In the genomic region with DNA sequence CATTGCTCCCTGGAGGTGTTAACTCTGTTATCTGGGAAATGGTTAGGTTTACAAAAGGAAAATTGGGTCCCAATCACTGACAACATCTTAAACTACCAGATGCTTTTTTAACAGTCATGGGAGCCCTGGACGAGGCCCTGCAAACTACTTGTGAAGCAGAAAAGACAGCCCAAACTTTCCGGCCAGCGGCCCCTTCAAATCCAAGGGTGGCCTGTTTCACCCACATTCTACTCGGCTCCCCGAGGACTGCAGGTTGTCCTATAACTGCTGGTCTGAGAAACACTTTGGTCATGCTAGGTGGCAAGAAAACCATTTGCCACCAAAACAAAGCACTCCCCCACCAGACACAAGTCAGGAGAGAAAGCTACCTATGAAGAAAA, we compare ENCODE assay signal across 22 cellular contexts. TPM values are rescaled to one million over a fixed set of nuclear protein-coding genes. Genes with fewer than 3 reads are reported as not detected.
DNase-seq lines count a peak whose midpoint lies in the region; ATAC-seq, FAIRE-seq and TF ChIP-seq lines count a peak whose summit lies in the region.
"Had no signal": no experiment of that assay in that cellular context is flagged by ENCODE, and none has a peak within 500 bp of the region (broad histone marks: within the 10 kb centered on the region; RNA-seq: fewer than 3 reads in every experiment).

No MANE protein-coding gene starts in this region.

- no peak for TF ChIP-seq CTCF in CD4-positive, alpha-beta T cell (IDR thresholded peaks at IDR 0.05)
- TF ChIP-seq CTCF in OCI-LY3 (IDR thresholded peaks at IDR 0.05; ENCODE audit: low read depth, low read length) (no peak), kidney (IDR thresholded peaks at IDR 0.05; ENCODE audit: borderline replicate concordance, extremely low read depth, insufficient read depth) (no peak), parathyroid adenoma (IDR thresholded peaks at IDR 0.05) (no peak)

- peaks cover 49% of the 10 kb centered on the region for H3K36me3 Mint-ChIP-seq in CD4-positive, alpha-beta T cell (ENCODE audit: low read depth)

- H2AFZ ChIP-seq in OCI-LY3 (ENCODE audit: low read depth, low read length) (no peak overlapping the region), parathyroid adenoma (no peak overlapping the region)

- peak overlapping the region; percentile 66 for H3K27ac Mint-ChIP-seq in CD4-positive, alpha-beta T cell

- peaks cover 4% of the 10 kb centered on the region for H4K20me1 ChIP-seq in OCI-LY3 (ENCODE audit: insufficient read depth, low read length)

- no peak for DNase-seq in CD4-positive, alpha-beta T cell
- peak; percentile 45 for DNase-seq in kidney
- no peak for DNase-seq in SK-N-DZ (ENCODE audit: low spot score)
- no peak for DNase-seq in small intestine
- no peak for DNase-seq in iPS-NIHi7 (ENCODE audit: extremely low spot score)
- DNase-seq: activated CD4-positive, alpha-beta T cell treated with anti-CD3 and anti-CD28 coated beads, Interleukin-2, amount 50 U/mL, for 48 hours; activated T-cell treated with anti-CD3 and anti-CD28 coated beads for 4 hours; COR-L47; DND-41; GOT3; left ventricle myocardium superior; NCI-H187 treated with DMSO at 0.1 percent for 48 hours; SIG-M5; stimulated activated CD4-positive, alpha-beta T cell treated with anti-CD3 and anti-CD28 coated beads, Interleukin-2, amount 100 ng/mL, for 24 hours; stimulated activated naive CD4-positive, alpha-beta T cell treated with Interleukin-2 at 50 U/mL for 16 hours; T-helper 1 cell; tibial artery; WERI-Rb-1 had no signal

- POLR2A ChIA-PET in CD4-positive, alpha-beta T cell (lab: Charles Lee) = no interaction called here

- H3K36me3 ChIP-seq in OCI-LY3 (replicated peaks; ENCODE audit: low read depth, low read length) (peaks cover 4% of the 10 kb centered on the region), kidney (ENCODE audit: control insufficient read depth in 1 of 2, insufficient read depth in 2 of 2, low read length in 2 of 2) (peaks cover 5 to 15% of the 10 kb centered on the region in 2 donors), parathyroid adenoma (ENCODE audit: control insufficient read depth, insufficient read depth, low read length) (no peaks in the 10 kb centered on the region), small intestine (ENCODE audit: control insufficient read depth in 2 of 2, insufficient read depth in 2 of 2, low read length in 2 of 2) (no peaks in the 10 kb centered on the region)

- H3K4me2 ChIP-seq in OCI-LY3 (ENCODE audit: low read length) (peak overlapping the region; percentile 96), parathyroid adenoma (ENCODE audit: low read length) (no peak overlapping the region)

- FAIRE-seq in kidney (lab: Jason Lieb, UNC) (no peak), small intestine (lab: Jason Lieb, UNC) (no peak)

- no peak overlapping the region for H3K4me3 Mint-ChIP-seq in CD4-positive, alpha-beta T cell

- H3K9me3 Mint-ChIP-seq in CD4-positive, alpha-beta T cell = no peaks in the 10 kb centered on the region
- H3K9me3 Mint-ChIP-seq: activated naive CD4-positive, alpha-beta T cell treated with anti-CD3 and anti-CD28 coated beads, Interleukin-2, amount 50 U/mL, for 72 hours had no signal

- H3K9me3 ChIP-seq in CD4-positive, alpha-beta T cell (ENCODE audit: control insufficient read depth, low read length) = no peaks in the 10 kb centered on the region
- no peaks in the 10 kb centered on the region for H3K9me3 ChIP-seq in OCI-LY3 (ENCODE audit: insufficient read depth, low read length)
- no peaks in the 10 kb centered on the region for H3K9me3 ChIP-seq in kidney (ENCODE audit: control insufficient read depth in 1 of 2, low read length in 2 of 2)
- H3K9me3 ChIP-seq in parathyroid adenoma (ENCODE audit: control insufficient read depth, low read length) = no peaks in the 10 kb centered on the region
- H3K9me3 ChIP-seq in small intestine (ENCODE audit: control insufficient read depth, low read depth) = no peaks in the 10 kb centered on the region
- H3K9me3 ChIP-seq: tibial artery had no signal

- H3K79me2 ChIP-seq in OCI-LY3 (ENCODE audit: low read length) (peaks cover 52% of the 10 kb centered on the region), parathyroid adenoma (peaks cover 47% of the 10 kb centered on the region)

- H3K9ac ChIP-seq in OCI-LY3 (ENCODE audit: low read length) (peak overlapping the region; percentile 59; the same call in 1 of the 2 replicates), kidney (ENCODE audit: low read length in 2 of 2) (peak overlapping the region in 1 of 2 donors; percentile 15), parathyroid adenoma (no peak overlapping the region)

- H3K4me1 Mint-ChIP-seq in CD4-positive, alpha-beta T cell (ENCODE audit: low read depth) = peaks cover 26% of the 10 kb centered on the region

- H3K4me1 ChIP-seq in OCI-LY3 (ENCODE audit: low read length) (peaks cover 27% of the 10 kb centered on the region), kidney (ENCODE audit: control insufficient read depth in 1 of 2, insufficient read depth in 1 of 2, low read depth in 1 of 2, low read length in 2 of 2) (peaks cover 14 to 27% of the 10 kb centered on the region in 2 donors), parathyroid adenoma (peaks cover 18% of the 10 kb centered on the region), small intestine (ENCODE audit: control insufficient read depth in 2 of 2, insufficient read depth in 1 of 2, low read depth in 1 of 2, low read length in 1 of 2) (peaks cover 0 to 7% of the 10 kb centered on the region in 2 donors)

- H3K27ac ChIP-seq in CD4-positive, alpha-beta T cell (ENCODE audit: low read depth, low read length) = no peak overlapping the region
- H3K27ac ChIP-seq in OCI-LY3 (ENCODE audit: low read length) (peak overlapping the region; percentile 90), kidney (ENCODE audit: low read depth in 2 of 2, low read length in 2 of 2) (peak overlapping the region; percentile 36 to 47), parathyroid adenoma (peak overlapping the region; percentile 15), small intestine (ENCODE audit: low read depth in 1 of 2, low read length in 1 of 2) (peak overlapping the region in 1 of 2 donors; percentile 81)
- H3K27ac ChIP-seq: tibial artery, WERI-Rb-1 had no signal

- CTCF ChIA-PET in CD4-positive, alpha-beta T cell (lab: Charles Lee) = no interaction called here

- H3K27me3 Mint-ChIP-seq in CD4-positive, alpha-beta T cell = peaks cover 7% of the 10 kb centered on the region

- intact Hi-C loops in CD4-positive, alpha-beta T cell (cut with DNase I, micrococcal nuclease) = loop anchor here in 1 of 2 experiments (2.0 to 5.0 kb wide), 2 partner anchors 49 to 215 kb away; no protein-coding TSS in a partner anchor
- intact Hi-C loops in kidney (cut with DNase I) = no loop called here

- H3K27me3 ChIP-seq in CD4-positive, alpha-beta T cell (ENCODE audit: control insufficient read depth, insufficient read depth, low read length) = no peaks in the 10 kb centered on the region
- H3K27me3 ChIP-seq in OCI-LY3 (ENCODE audit: low read depth, low read length) = no peaks in the 10 kb centered on the region
- no peaks in the 10 kb centered on the region for H3K27me3 ChIP-seq in parathyroid adenoma (ENCODE audit: control insufficient read depth, insufficient read depth, low read length)
- no peaks in the 10 kb centered on the region for H3K27me3 ChIP-seq in small intestine (ENCODE audit: control insufficient read depth in 2 of 2, insufficient read depth in 2 of 2, low read length in 2 of 2)
- H3K27me3 ChIP-seq: tibial artery had no signal

- WGBS in small intestine, 3 donors = 92 to 95% (median 94%) methylated on average over 5 of the region's 5 CpGs

- H3K4me3 ChIP-seq in OCI-LY3 (ENCODE audit: low read length) = peak overlapping the region; percentile 50
- H3K4me3 ChIP-seq in kidney (ENCODE audit: low read length in 2 of 2) = peak overlapping the region in 1 of 2 donors; percentile 22
- no peak overlapping the region for H3K4me3 ChIP-seq in parathyroid adenoma (ENCODE audit: low read depth, low read length)
- H3K4me3 ChIP-seq in small intestine (ENCODE audit: low read depth in 1 of 2, low read length in 2 of 2) = no peak overlapping the region
- H3K4me3 ChIP-seq: tibial artery had no signal

- no peak for ATAC-seq in CD4-positive, alpha-beta T cell (ENCODE audit: poor library complexity)
- ATAC-seq in GM18867 (IDR thresholded peaks at IDR 0.05; ENCODE audit: unreplicated experiment) = no peak
- ATAC-seq: activated naive CD4-positive, alpha-beta T cell treated with anti-CD3 and anti-CD28 coated beads, Interleukin-2, amount 50 U/mL, for 72 hours; left ventricle myocardium superior had no signal

RNA-seq across cellular contexts. Expression of gene TUBGCP2, which starts 2.6 kb away (rescaled TPM):
- 10 to 100 TPM; 89.3 to 94.2 TPM for total RNA-seq in CD4-positive, alpha-beta T cell
- 61.4 TPM for total RNA-seq in kidney
- 93.3 TPM for polyA plus RNA-seq in kidney (ENCODE audit: insufficient read depth, low read depth, low replicate concordance)
- 37.0 and 39.5 TPM in 2 replicates for polyA plus RNA-seq in SK-N-DZ (2014; cell fraction: cytosol; rRNA removed)
- 75.6 and 78.8 TPM in 2 replicates for polyA plus RNA-seq in SK-N-DZ (2014; cell fraction: nucleus; rRNA removed)
- polyA plus RNA-seq in small intestine = 100 to 1,000 TPM in 2 of 3 donors, 10 to 100 TPM in 1; 43.1 to 173 (median 126) TPM

RNA-seq across cellular contexts. Expression of gene ZNF511, which starts 2.6 kb away (rescaled TPM):
- 10 to 100 TPM; 38.1 to 40.9 TPM for total RNA-seq in CD4-positive, alpha-beta T cell
- total RNA-seq in kidney = 35.6 TPM
- polyA plus RNA-seq in kidney (ENCODE audit: insufficient read depth, low read depth, low replicate concordance) (50.7 TPM), small intestine (10 to 100 TPM; 43.8 to 61.5 (median 53.9) TPM)
- 70.5 and 76.0 TPM in 2 replicates for polyA plus RNA-seq in SK-N-DZ (2014; cell fraction: cytosol; rRNA removed)
- polyA plus RNA-seq in SK-N-DZ (2014; cell fraction: nucleus; rRNA removed) = 86.7 and 89.6 TPM in 2 replicates

RNA-seq across cellular contexts. Expression of gene ADAM8, which starts 29.4 kb away (rescaled TPM):
- 10 to 100 TPM; 95.6 to 95.9 TPM for total RNA-seq in CD4-positive, alpha-beta T cell
- 16.6 TPM for total RNA-seq in kidney
- polyA plus RNA-seq in kidney (ENCODE audit: insufficient read depth, low read depth, low replicate concordance) (3.4 TPM), small intestine (1 to 10 TPM in 2 of 3 donors, under 1 TPM in 1; 0.67 to 2.5 (median 1.6) TPM)
- 0.31 and 0.51 TPM in 2 replicates for polyA plus RNA-seq in SK-N-DZ (2014; cell fraction: cytosol; rRNA removed)
- polyA plus RNA-seq in SK-N-DZ (2014; cell fraction: nucleus; rRNA removed) = 2.9 and 5.3 TPM in 2 replicates

RNA-seq across cellular contexts. Expression of gene CALY, which starts 30.6 kb away (rescaled TPM):
- total RNA-seq in CD4-positive, alpha-beta T cell = 1 to 10 TPM; 3.8 to 3.9 TPM
- total RNA-seq in kidney = 0.41 TPM
- polyA plus RNA-seq in kidney (ENCODE audit: insufficient read depth, low read depth, low replicate concordance) (0.54 TPM), small intestine (1 to 10 TPM in 1 of 3 donors, not detected in 2; 3.0 TPM)
- 23.7 and 70.7 TPM in 2 replicates for polyA plus RNA-seq in SK-N-DZ (2014; cell fraction: cytosol; rRNA removed)
- polyA plus RNA-seq in SK-N-DZ (2014; cell fraction: nucleus; rRNA removed) = 24.2 and 37.3 TPM in 2 replicates
- total RNA-seq: activated naive CD4-positive, alpha-beta T cell treated with anti-CD3 and anti-CD28 coated beads, Interleukin-2, amount 50 U/mL, for 72 hours; left ventricle myocardium superior had no signal

RNA-seq across cellular contexts. Expression of gene PRAP1, which starts 41.1 kb away (rescaled TPM):
- total RNA-seq in CD4-positive, alpha-beta T cell = not detected
- total RNA-seq in kidney = 1.9 TPM
- 557 TPM for polyA plus RNA-seq in kidney (ENCODE audit: insufficient read depth, low read depth, low replicate concordance)
- polyA plus RNA-seq in SK-N-DZ (2014; cell fraction: cytosol; rRNA removed) = 1.4 and 3.7 TPM in 2 replicates
- polyA plus RNA-seq in SK-N-DZ (2014; cell fraction: nucleus; rRNA removed) = 0.29 and 0.78 TPM in 2 replicates
- 1,000 to 10,000 TPM in 2 of 3 donors, 100 to 1,000 TPM in 1; 284 to 2,052 (median 1,424) TPM for polyA plus RNA-seq in small intestine
- total RNA-seq: activated naive CD4-positive, alpha-beta T cell treated with anti-CD3 and anti-CD28 coated beads, Interleukin-2, amount 50 U/mL, for 72 hours; left ventricle myocardium superior had no signal
